Comparison of ENCODE assay signal across 8 cellular contexts in genomic region chr10:122703483-122704448, GRCh38. TPM values are rescaled to one million over a fixed set of nuclear protein-coding genes. Genes with fewer than 3 reads are reported as not detected.
A peak's percentile ranks its signal among the peaks of the same experiment; 100 is the strongest.
DNase-seq lines count a peak whose midpoint lies in the region; ATAC-seq and TF ChIP-seq lines count a peak whose summit lies in the region.

No MANE protein-coding gene starts in this region.

- peak; percentile 69 for ATAC-seq in HG02870 (IDR thresholded peaks at IDR 0.05; ENCODE audit: unreplicated experiment)
- ATAC-seq in naive thymus-derived CD4-positive, alpha-beta T cell: peak; percentile 57
- ATAC-seq in HG02763 (IDR thresholded peaks at IDR 0.05; ENCODE audit: unreplicated experiment): no peak

- no peak overlapping the region for H3K4me3 Mint-ChIP-seq in naive thymus-derived CD4-positive, alpha-beta T cell

- H3K36me3 ChIP-seq in naive thymus-derived CD4-positive, alpha-beta T cell (ENCODE audit: control insufficient read depth in 2 of 3, insufficient read depth in 3 of 3, low read length in 3 of 3): no peaks in the 10 kb centered on the region

- DNase-seq in GDM1 (lab: John Stamatoyannopoulos, UW) (peak; percentile 2), NCI-H510A treated with DMSO at 0.1 percent for 48 hours (lab: John Stamatoyannopoulos, UW) (peak; percentile 83), erythroblast (lab: John Stamatoyannopoulos, UW) (peak; percentile 40 to 68)
- peak; percentile 1 to 6 for DNase-seq in activated CD8-positive, alpha-beta memory T cell treated with anti-CD3 and anti-CD28 coated beads for 4 hours (ENCODE audit: low read depth in 2 of 2)
- DNase-seq in naive thymus-derived CD4-positive, alpha-beta T cell: peak; percentile 2 to 47 (median 33)
- peak; percentile 2 for DNase-seq in stimulated activated naive CD4-positive, alpha-beta T cell treated with Interleukin-2 at 50 U/mL for 16 hours (lab: John Stamatoyannopoulos, UW)

- no peak overlapping the region for H3K4me3 ChIP-seq in naive thymus-derived CD4-positive, alpha-beta T cell (ENCODE audit: low read length)

- H3K27ac ChIP-seq in naive thymus-derived CD4-positive, alpha-beta T cell (ENCODE audit: low read depth, low read length): no peak overlapping the region

- H3K4me1 Mint-ChIP-seq in naive thymus-derived CD4-positive, alpha-beta T cell: peaks cover 0 to 8% (median 0%) of the 10 kb centered on the region in 7 donors

- peaks cover 0 to 20% (median 5%) of the 10 kb centered on the region in 5 donors for H3K27me3 Mint-ChIP-seq in naive thymus-derived CD4-positive, alpha-beta T cell

- CTCF ChIA-PET in naive thymus-derived CD4-positive, alpha-beta T cell (lab: Charles Lee): interaction anchor here (0.6 to 2.5 kb wide), 3 partner anchors 9 to 405 kb away, joined by 3 to 12 read pairs (median 5); no protein-coding TSS in a partner anchor

- H3K9me3 ChIP-seq in naive thymus-derived CD4-positive, alpha-beta T cell (ENCODE audit: control insufficient read depth in 2 of 3, low read length in 3 of 3): no peaks in the 10 kb centered on the region

- no peaks in the 10 kb centered on the region for H3K36me3 Mint-ChIP-seq in naive thymus-derived CD4-positive, alpha-beta T cell

- H3K9me3 Mint-ChIP-seq in naive thymus-derived CD4-positive, alpha-beta T cell: peaks cover 0 to 2% (median 0%) of the 10 kb centered on the region in 11 donors

- peaks cover 0 to 5% of the 10 kb centered on the region in 2 donors for H3K4me1 ChIP-seq in naive thymus-derived CD4-positive, alpha-beta T cell (ENCODE audit: control insufficient read depth in 2 of 2, insufficient read depth in 2 of 2, low read length in 2 of 2)

- POLR2A ChIA-PET in naive thymus-derived CD4-positive, alpha-beta T cell (lab: Charles Lee): no interaction called here

- no peaks in the 10 kb centered on the region for H3K27me3 ChIP-seq in naive thymus-derived CD4-positive, alpha-beta T cell (ENCODE audit: control insufficient read depth in 2 of 2, insufficient read depth in 2 of 2, low read length in 2 of 2)

- intact Hi-C loops in naive thymus-derived CD4-positive, alpha-beta T cell (cut with micrococcal nuclease): loop anchor here (1.0 to 10.0 kb wide), 10 partner anchors 55 to 1759 kb away; no protein-coding TSS in a partner anchor

- H3K27ac Mint-ChIP-seq in naive thymus-derived CD4-positive, alpha-beta T cell: no peak overlapping the region

- no peak for TF ChIP-seq POLR2A in erythroblast (IDR thresholded peaks at IDR 0.05; ENCODE audit: low read length)

RNA-seq across cellular contexts. Expression of gene C10orf120, which starts 4.1 kb away (rescaled TPM):
- total RNA-seq in naive thymus-derived CD4-positive, alpha-beta T cell: not detected
- not detected for polyA plus RNA-seq in naive thymus-derived CD4-positive, alpha-beta T cell

Comparison
In these comparisons a context has a peak if more than half of its experiments do, and no peak if none do; other contexts are left out.
1. DNase-seq: peak in every context shown above with its lines; median percentile 83 in NCI-H510A treated with DMSO at 0.1 percent for 48 hours; 54 in erythroblast; 33 in naive thymus-derived CD4-positive, alpha-beta T cell; 4 in activated CD8-positive, alpha-beta memory T cell treated with anti-CD3 and anti-CD28 coated beads for 4 hours; 2 in GDM1; 2 in stimulated activated naive CD4-positive, alpha-beta T cell treated with Interleukin-2 at 50 U/mL for 16 hours.